In genomic region chr11:10392680-10393079, GRCh38 we compare ENCODE assay signal across 23 cellular contexts.
DNase-seq lines count a peak whose midpoint lies in the region; ATAC-seq, FAIRE-seq and TF ChIP-seq lines count a peak whose summit lies in the region.
"Had no signal": no experiment of that assay in that cellular context is flagged by ENCODE, and none has a peak within 500 bp of the region (broad histone marks: within the 10 kb centered on the region; RNA-seq: fewer than 3 reads in every experiment).

No MANE protein-coding gene starts in this region.

- H3K27ac ChIP-seq in right atrium auricular region = no peak overlapping the region
- no peak overlapping the region for H3K27ac ChIP-seq in right cardiac atrium (ENCODE audit: low read length)
- no peak overlapping the region for H3K27ac ChIP-seq in psoas muscle
- H3K27ac ChIP-seq: C4-2B, left ventricle myocardium inferior, PC-9, SJCRH30, upper lobe of right lung had no signal

- TF ChIP-seq CTCF in right atrium auricular region (IDR thresholded peaks at IDR 0.05) (no peak), fibroblast of the aortic adventitia (IDR thresholded peaks at IDR 0.05; ENCODE audit: insufficient read depth, low read length) (no peak), psoas muscle (IDR thresholded peaks at IDR 0.05) (no peak)

- no peaks in the 10 kb centered on the region for H3K36me3 ChIP-seq in right atrium auricular region
- H3K36me3 ChIP-seq in psoas muscle (ENCODE audit: insufficient read depth in 1 of 2, low read depth in 1 of 2) = no peaks in the 10 kb centered on the region
- H3K36me3 ChIP-seq: left ventricle myocardium inferior, SJCRH30, upper lobe of right lung had no signal

- peak; percentile 5 for FAIRE-seq in urothelium cell line (lab: Jason Lieb, UNC)

- WGBS in right cardiac atrium = 89% methylated on average over 6 of the region's 6 CpGs
- 86 to 90% (median 89%) methylated on average over 6 of the region's 6 CpGs for WGBS in psoas muscle, 3 donors

- no peaks in the 10 kb centered on the region for H3K27me3 ChIP-seq in right atrium auricular region
- no peaks in the 10 kb centered on the region for H3K27me3 ChIP-seq in right cardiac atrium (ENCODE audit: control insufficient read depth, insufficient read depth)
- no peaks in the 10 kb centered on the region for H3K27me3 ChIP-seq in psoas muscle (ENCODE audit: insufficient read depth in 3 of 3, low read length in 2 of 3)
- H3K27me3 ChIP-seq: SJCRH30, upper lobe of right lung had no signal

- no peaks in the 10 kb centered on the region for H3K9me3 ChIP-seq in right atrium auricular region
- H3K9me3 ChIP-seq in right cardiac atrium (ENCODE audit: control insufficient read depth, low read length) = no peaks in the 10 kb centered on the region
- no peaks in the 10 kb centered on the region for H3K9me3 ChIP-seq in psoas muscle
- H3K9me3 ChIP-seq: left ventricle myocardium inferior, SJCRH30, upper lobe of right lung had no signal

- H3K4me3 ChIP-seq in right atrium auricular region (no peak overlapping the region), right cardiac atrium (ENCODE audit: low read length) (no peak overlapping the region), fibroblast of the aortic adventitia (ENCODE audit: low read depth, low read length) (no peak overlapping the region), psoas muscle (no peak overlapping the region)
- H3K4me3 ChIP-seq: left ventricle myocardium inferior, PC-9, SJCRH30, upper lobe of right lung had no signal

- peaks cover 0 to 4% of the 10 kb centered on the region in 2 donors for H3K4me1 ChIP-seq in right atrium auricular region
- peaks cover 3% of the 10 kb centered on the region for H3K4me1 ChIP-seq in right cardiac atrium (ENCODE audit: control insufficient read depth, insufficient read depth, low read length)
- H3K4me1 ChIP-seq in psoas muscle = peaks cover 7% of the 10 kb centered on the region

- peak; percentile 44 for DNase-seq in right atrium auricular region (ENCODE audit: low spot score)
- no peak for DNase-seq in right cardiac atrium
- peak; percentile 77 for DNase-seq in amniotic stem cell (lab: John Stamatoyannopoulos, UW)
- DNase-seq in fibroblast of the aortic adventitia (ENCODE audit: low read depth) = peak; percentile 82
- no peak for DNase-seq in urothelium cell line (ENCODE audit: low spot score)
- DNase-seq in central memory CD4-positive, alpha-beta T cell = no peak
- no peak for DNase-seq in psoas muscle
- DNase-seq: activated CD8-positive, alpha-beta T cell treated with anti-CD3 and anti-CD28 coated beads, Interleukin-2, amount 10 ng/mL, durations not matched to agents 7 days and 5 days; activated T-cell treated with anti-CD3 and anti-CD28 coated beads, Interleukin-2, amount 50 U/mL, for 72 hours; dermis blood vessel endothelial cell; DMS153; left ventricle myocardium inferior; MV-4-11; NCI-H1694 treated with DMSO at 0.1 percent for 48 hours; NCI-H2227 treated with DMSO at 0.1 percent for 48 hours; PC-9; retina; SJCRH30; stimulated activated naive CD4-positive, alpha-beta T cell treated with Interleukin-2 at 50 U/mL for 16 hours; upper lobe of right lung had no signal

- ATAC-seq in right cardiac atrium (no peak), GM19351 (IDR thresholded peaks at IDR 0.05; ENCODE audit: unreplicated experiment) (no peak), psoas muscle (no peak)
- ATAC-seq: activated CD8-positive, alpha-beta T cell treated with anti-CD3 and anti-CD28 coated beads, Interleukin-2, amount 10 ng/mL, durations not matched to agents 7 days and 5 days; activated T-cell treated with anti-CD3 and anti-CD28 coated beads, Interleukin-2, amount 50 U/mL, for 72 hours; upper lobe of right lung; WTC11 had no signal

- intact Hi-C loops in right cardiac atrium (cut with DNase I) = no loop called here
- intact Hi-C loops in psoas muscle (cut with DNase I) = no loop called here

Comparison
In these comparisons a context has a peak if more than half of its experiments do, and no peak if none do; other contexts are left out.
1. DNase-seq: peak in right atrium auricular region (single experiment), amniotic stem cell (single experiment) and fibroblast of the aortic adventitia (single experiment); none in right cardiac atrium (0 of 3), urothelium cell line (single experiment), central memory CD4-positive, alpha-beta T cell (single experiment) and psoas muscle (0 of 2).